In genomic region chr7:6590645-6591110, GRCh38 we compare ENCODE assay signal across 8 cellular contexts. TPM values are rescaled to one million over a fixed set of nuclear protein-coding genes. Genes with fewer than 3 reads are reported as not detected.
A peak's percentile ranks its signal among the peaks of the same experiment; 100 is the strongest.
DNase-seq lines count a peak whose midpoint lies in the region; ATAC-seq lines count a peak whose summit lies in the region.

No MANE protein-coding gene starts in this region.

- H3K36me3 Mint-ChIP-seq in activated CD4-positive, alpha-beta memory T cell treated with anti-CD3 and anti-CD28 coated beads, Interleukin-2, amount 10 ng/mL, durations not matched to agents 7 days and 5 days (ENCODE audit: low read depth): peaks cover 41% of the 10 kb centered on the region
- peaks cover 59% of the 10 kb centered on the region for H3K36me3 Mint-ChIP-seq in stimulated activated naive CD8-positive, alpha-beta T cell treated with anti-CD3 and anti-CD28 coated beads, Interleukin-15, Interleukin-2, amounts not matched to agents 100 ng/mL and 50 ng/mL, for 24 hours (ENCODE audit: low read depth)

- H3K4me1 Mint-ChIP-seq in activated CD4-positive, alpha-beta memory T cell treated with anti-CD3 and anti-CD28 coated beads, Interleukin-2, amount 10 ng/mL, durations not matched to agents 7 days and 5 days: peaks cover 24% of the 10 kb centered on the region
- peaks cover 23% of the 10 kb centered on the region for H3K4me1 Mint-ChIP-seq in stimulated activated naive CD8-positive, alpha-beta T cell treated with anti-CD3 and anti-CD28 coated beads, Interleukin-15, Interleukin-2, amounts not matched to agents 100 ng/mL and 50 ng/mL, for 24 hours (ENCODE audit: low read depth)

- POLR2A ChIA-PET in activated CD4-positive, alpha-beta memory T cell treated with anti-CD3 and anti-CD28 coated beads, Interleukin-2, amount 10 ng/mL, durations not matched to agents 7 days and 5 days (lab: Charles Lee): interaction anchor here (1.0 to 4.0 kb wide), 7 partner anchors 9 to 591 kb away, joined by 3 to 49 read pairs (median 4); partner anchors contain the start of genes C1GALT1, ZDHHC4, ZNF316 and ZNF853

- H3K27me3 Mint-ChIP-seq in activated CD4-positive, alpha-beta memory T cell treated with anti-CD3 and anti-CD28 coated beads, Interleukin-2, amount 10 ng/mL, durations not matched to agents 7 days and 5 days: no peaks in the 10 kb centered on the region
- no peaks in the 10 kb centered on the region for H3K27me3 Mint-ChIP-seq in stimulated activated naive CD8-positive, alpha-beta T cell treated with anti-CD3 and anti-CD28 coated beads, Interleukin-15, Interleukin-2, amounts not matched to agents 100 ng/mL and 50 ng/mL, for 24 hours

- H3K27ac Mint-ChIP-seq in activated CD4-positive, alpha-beta memory T cell treated with anti-CD3 and anti-CD28 coated beads, Interleukin-2, amount 10 ng/mL, durations not matched to agents 7 days and 5 days: peak overlapping the region; percentile 90
- peak overlapping the region; percentile 93 for H3K27ac Mint-ChIP-seq in stimulated activated naive CD8-positive, alpha-beta T cell treated with anti-CD3 and anti-CD28 coated beads, Interleukin-15, Interleukin-2, amounts not matched to agents 100 ng/mL and 50 ng/mL, for 24 hours

- H3K9me3 Mint-ChIP-seq in activated CD4-positive, alpha-beta memory T cell treated with anti-CD3 and anti-CD28 coated beads, Interleukin-2, amount 10 ng/mL, durations not matched to agents 7 days and 5 days: no peaks in the 10 kb centered on the region
- no peaks in the 10 kb centered on the region for H3K9me3 Mint-ChIP-seq in stimulated activated naive CD8-positive, alpha-beta T cell treated with anti-CD3 and anti-CD28 coated beads, Interleukin-15, Interleukin-2, amounts not matched to agents 100 ng/mL and 50 ng/mL, for 24 hours

- DNase-seq in activated CD4-positive, alpha-beta memory T cell treated with anti-CD3 and anti-CD28 coated beads, Interleukin-2, amount 10 ng/mL, durations not matched to agents 7 days and 5 days: no peak
- DNase-seq in GDM1 (lab: John Stamatoyannopoulos, UW) (no peak), RPMI8226 (no peak)

- peak overlapping the region; percentile 96 for H3K4me3 Mint-ChIP-seq in activated CD4-positive, alpha-beta memory T cell treated with anti-CD3 and anti-CD28 coated beads, Interleukin-2, amount 10 ng/mL, durations not matched to agents 7 days and 5 days
- peak overlapping the region; percentile 95 for H3K4me3 Mint-ChIP-seq in stimulated activated naive CD8-positive, alpha-beta T cell treated with anti-CD3 and anti-CD28 coated beads, Interleukin-15, Interleukin-2, amounts not matched to agents 100 ng/mL and 50 ng/mL, for 24 hours

- peak; percentile 8 for ATAC-seq in GM18508 (IDR thresholded peaks at IDR 0.05; ENCODE audit: insufficient read depth, unreplicated experiment)
- peak; percentile 20 for ATAC-seq in HG03095 (IDR thresholded peaks at IDR 0.05; ENCODE audit: unreplicated experiment)
- ATAC-seq in GM18498 (IDR thresholded peaks at IDR 0.05; ENCODE audit: unreplicated experiment): no peak

- CTCF ChIA-PET in activated CD4-positive, alpha-beta memory T cell treated with anti-CD3 and anti-CD28 coated beads, Interleukin-2, amount 10 ng/mL, durations not matched to agents 7 days and 5 days (lab: Charles Lee): interaction anchor here (0.9 to 2.6 kb wide), 6 partner anchors 14 to 267 kb away, joined by 3 to 30 read pairs (median 4); partner anchors contain the start of gene ZDHHC4

- H3K4me3 ChIP-seq in iPS-11a (ENCODE audit: low read depth, low read length): peak overlapping the region; percentile 85

RNA-seq across cellular contexts. Expression of gene INTS15, which starts 0.9 kb away (rescaled TPM):
- total RNA-seq in activated CD4-positive, alpha-beta memory T cell treated with anti-CD3 and anti-CD28 coated beads, Interleukin-2, amount 10 ng/mL, durations not matched to agents 7 days and 5 days: 10 to 100 TPM; 30.0 to 31.6 TPM

RNA-seq across cellular contexts. Expression of gene ZDHHC4, which starts 13.4 kb away (rescaled TPM):
- total RNA-seq in activated CD4-positive, alpha-beta memory T cell treated with anti-CD3 and anti-CD28 coated beads, Interleukin-2, amount 10 ng/mL, durations not matched to agents 7 days and 5 days: 10 to 100 TPM; 34.2 to 35.5 TPM

RNA-seq across cellular contexts. Expression of gene ZNF853, which starts 24.7 kb away (rescaled TPM):
- total RNA-seq in activated CD4-positive, alpha-beta memory T cell treated with anti-CD3 and anti-CD28 coated beads, Interleukin-2, amount 10 ng/mL, durations not matched to agents 7 days and 5 days: under 1 TPM; 0.18 to 0.23 TPM

RNA-seq across cellular contexts. Expression of gene GRID2IP, which starts 39.4 kb away (rescaled TPM):
- under 1 TPM; 0.15 to 0.28 TPM for total RNA-seq in activated CD4-positive, alpha-beta memory T cell treated with anti-CD3 and anti-CD28 coated beads, Interleukin-2, amount 10 ng/mL, durations not matched to agents 7 days and 5 days

RNA-seq across cellular contexts. Expression of gene ZNF316, which starts 46.4 kb away (rescaled TPM):
- 10 to 100 TPM; 23.4 to 26.1 TPM for total RNA-seq in activated CD4-positive, alpha-beta memory T cell treated with anti-CD3 and anti-CD28 coated beads, Interleukin-2, amount 10 ng/mL, durations not matched to agents 7 days and 5 days
